ENCODE assay signal across 17 cellular contexts in the genomic region with DNA sequence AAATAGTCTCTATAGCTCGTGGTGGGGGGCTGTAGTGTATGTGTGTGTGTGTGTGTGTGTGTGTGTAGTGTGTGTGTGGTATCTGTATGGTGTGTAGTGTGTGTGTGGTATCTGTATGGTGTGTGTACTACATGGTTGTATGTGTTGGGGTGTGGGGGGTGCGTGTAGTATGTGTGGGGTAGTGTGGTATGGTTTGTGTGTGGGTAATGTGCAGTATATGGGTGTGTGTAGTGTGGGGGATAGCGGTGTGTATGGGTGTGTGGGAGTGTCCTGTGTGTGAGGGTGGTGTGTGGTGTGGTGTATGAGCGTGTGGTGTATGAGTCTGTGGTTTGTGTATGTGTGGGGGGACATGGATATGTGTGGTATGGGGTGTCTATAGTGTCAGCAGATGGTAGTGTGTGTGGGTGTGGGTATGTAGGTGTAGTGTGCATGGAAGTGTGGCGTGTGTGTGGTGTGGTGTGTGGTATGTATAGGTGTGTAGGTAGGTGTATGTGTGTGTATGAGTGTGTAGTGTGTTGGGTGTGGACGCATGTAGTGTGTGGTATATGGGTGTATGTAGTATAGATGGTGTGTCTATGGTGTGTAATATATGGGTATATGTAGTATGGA.
"Had no signal": no experiment of that assay in that cellular context is flagged by ENCODE, and none has a peak within 500 bp of the region (broad histone marks: within the 10 kb centered on the region; RNA-seq: fewer than 3 reads in every experiment).

No MANE protein-coding gene starts in this region.

- H3K36me3 Mint-ChIP-seq: activated CD4-positive, alpha-beta memory T cell treated with anti-CD3 and anti-CD28 coated beads for 36 hours; activated naive CD8-positive, alpha-beta T cell; type B pancreatic cell; WTC11 had no signal

- H3K27me3 ChIP-seq: body of pancreas had no signal

- H3K4me1 ChIP-seq: body of pancreas had no signal

- DNase-seq: activated CD4-positive, alpha-beta memory T cell treated with anti-CD3 and anti-CD28 coated beads for 36 hours; activated CD4-positive, alpha-beta T cell treated with anti-CD3 and anti-CD28 coated beads for 4 hours; activated gamma-delta T cell treated with Interleukin-2 at 50 U/mL for 16 hours; body of pancreas; foreskin fibroblast; mesendoderm; nephron progenitor cell; occipital lobe; retina; stimulated activated CD4-positive, alpha-beta T cell treated with anti-CD3 and anti-CD28 coated beads, Interleukin-12 subunit alpha, Interleukin-12 subunit beta, amount 100 ng/mL, for 4 hours; stimulated activated CD4-positive, alpha-beta T cell treated with anti-CD3 and anti-CD28 coated beads, Interleukin-1b, Interleukin-23, amount 100 ng/mL, for 48 hours; stomach had no signal

- H3K36me3 ChIP-seq: stomach had no signal

- H3K4me3 ChIP-seq: body of pancreas, SK-N-MC, stomach had no signal

- H3K27ac Mint-ChIP-seq: activated CD4-positive, alpha-beta memory T cell treated with anti-CD3 and anti-CD28 coated beads for 36 hours; activated naive CD8-positive, alpha-beta T cell; nephron progenitor cell; T-helper 2 cell treated with Interferon-gamma antibody and Interleukin-4, amounts not matched to agents 5 μg/mL and 100 μg/mL, for 36 hours; type B pancreatic cell; WTC11 had no signal

- H3K27ac ChIP-seq: body of pancreas, SK-N-MC, stomach had no signal

- H3K4me3 Mint-ChIP-seq: activated CD4-positive, alpha-beta memory T cell treated with anti-CD3 and anti-CD28 coated beads for 36 hours; activated naive CD8-positive, alpha-beta T cell; nephron progenitor cell; T-helper 2 cell treated with Interferon-gamma antibody and Interleukin-4, amounts not matched to agents 5 μg/mL and 100 μg/mL, for 36 hours; type B pancreatic cell; WTC11 had no signal

- H3K9me3 ChIP-seq: body of pancreas, stomach had no signal

- ATAC-seq: body of pancreas, WTC11 had no signal
